Comparison of ENCODE assay signal across 8 cellular contexts in genomic region chr10:100303724-100304319, GRCh38. TPM values are rescaled to one million over a fixed set of nuclear protein-coding genes. Genes with fewer than 3 reads are reported as not detected.
DNase-seq lines count a peak whose midpoint lies in the region; ATAC-seq and TF ChIP-seq lines count a peak whose summit lies in the region.

No MANE protein-coding gene starts in this region.

- BruUV-seq in OCI-LY7 (replicated peaks; lab: Mats Ljungman, UMichigan): no TSS peak

- no peak for TF ChIP-seq EP300 in esophagus muscularis mucosa (IDR thresholded peaks at IDR 0.05)

- intact Hi-C loops in OCI-LY7 (cut with micrococcal nuclease; ENCODE audit: unreplicated experiment): loop anchor here (1.0 to 10.0 kb wide), 5 partner anchors 34 to 571 kb away; no protein-coding TSS in a partner anchor
- intact Hi-C loops in esophagus muscularis mucosa (cut with DNase I): no loop called here
- intact Hi-C loops in left ventricle myocardium superior (cut with micrococcal nuclease): no loop called here

- H3K4me3 ChIP-seq in AG09309 (ENCODE audit: control insufficient read depth, low read depth, low read length) (no peak overlapping the region), OCI-LY7 (ENCODE audit: low read depth, low read length, poor library complexity, severe bottlenecking) (no peak overlapping the region), esophagus muscularis mucosa (no peak overlapping the region)

- H3K27ac ChIP-seq in OCI-LY7 (ENCODE audit: low read depth, low read length, poor library complexity, severe bottlenecking) (no peak overlapping the region), esophagus muscularis mucosa (replicated peaks in 1 of 4) (no peak overlapping the region)

- DNase-seq in AG09309 (ENCODE audit: low read depth) (no peak), GM20000 (ENCODE audit: low spot score) (peak; percentile 49), OCI-LY7 (ENCODE audit: low spot score) (peak; percentile 50), esophagus muscularis mucosa (ENCODE audit: extremely low spot score) (no peak), retina (peak; percentile 13), HPDE6-E6E7 (ENCODE audit: extremely low spot score) (no peak), left ventricle myocardium superior (no peak)

- H3K4me1 ChIP-seq in OCI-LY7 (ENCODE audit: insufficient read depth, low read length, poor library complexity, severe bottlenecking): no peaks in the 10 kb centered on the region
- no peaks in the 10 kb centered on the region for H3K4me1 ChIP-seq in esophagus muscularis mucosa

- ATAC-seq in esophagus mucosa (no peak), left ventricle myocardium superior (no peak)

- H3K9me3 ChIP-seq in OCI-LY7 (ENCODE audit: low read length): no peaks in the 10 kb centered on the region
- H3K9me3 ChIP-seq in esophagus muscularis mucosa: peaks cover 0 to 6% (median 0%) of the 10 kb centered on the region in 4 donors

- H3K27me3 ChIP-seq in esophagus muscularis mucosa: peaks cover 0 to 47% (median 0%) of the 10 kb centered on the region in 4 donors

- H2AFZ ChIP-seq in OCI-LY7 (ENCODE audit: low read length): no peak overlapping the region

- TF ChIP-seq CTCF in AG09309 (IDR thresholded peaks at IDR 0.05; ENCODE audit: control insufficient read depth, insufficient read depth, low read depth, low read length, missing control alignments) (peak; percentile 63), GM20000 (IDR thresholded peaks at IDR 0.05; ENCODE audit: extremely low read depth, missing control alignments) (peak; percentile 70), OCI-LY7 (conservative IDR thresholded peaks at IDR 0.05; ENCODE audit: low read length) (peak; percentile 87), esophagus muscularis mucosa (IDR thresholded peaks at IDR 0.05) (peak; percentile 19 to 59 (median 34))

- no peaks in the 10 kb centered on the region for H3K79me2 ChIP-seq in OCI-LY7 (ENCODE audit: insufficient read depth, low read depth, low read length)

- CTCF ChIA-PET in OCI-LY7 (lab: Charles Lee; ENCODE audit: unreplicated experiment): interaction anchor here (0.6 to 1.3 kb wide), 2 partner anchors 128 to 129 kb away, joined by 3 read pairs; no protein-coding TSS in a partner anchor

- WGBS in esophagus muscularis mucosa: 30% methylated on average over 7 of the region's 7 CpGs

- TF ChIP-seq POLR2A in esophagus muscularis mucosa (IDR thresholded peaks at IDR 0.05; ENCODE audit: low read depth): no peak

- no peaks in the 10 kb centered on the region for H3K9me2 ChIP-seq in OCI-LY7 (ENCODE audit: insufficient read depth, low read length)

- H4K20me1 ChIP-seq in OCI-LY7 (ENCODE audit: insufficient read depth, low read length): no peaks in the 10 kb centered on the region

- no peaks in the 10 kb centered on the region for H3K36me3 ChIP-seq in OCI-LY7 (ENCODE audit: insufficient read depth, low read length)
- no peaks in the 10 kb centered on the region for H3K36me3 ChIP-seq in esophagus muscularis mucosa

- no peak overlapping the region for H3K4me2 ChIP-seq in OCI-LY7 (ENCODE audit: low read length)

- POLR2A ChIA-PET in OCI-LY7 (lab: Charles Lee): interaction anchor here (0.6 kb wide), 1 partner anchor 137 kb away, joined by 3 read pairs; no protein-coding TSS in a partner anchor

RNA-seq across cellular contexts. Expression of gene BLOC1S2, which starts 17.3 kb away (rescaled TPM):
- total RNA-seq in OCI-LY7 (2014; rRNA removed; shearing (Covaris generic)): 39.7 and 48.7 TPM in 2 replicates
- 45.3 and 54.8 TPM in 2 replicates for total RNA-seq in OCI-LY7 (2022)
- total RNA-seq in esophagus muscularis mucosa: 10 to 100 TPM; 11.2 to 23.4 (median 17.5) TPM
- 57.9 TPM for total RNA-seq in esophagus mucosa
- 18.2 TPM for total RNA-seq in left ventricle myocardium superior

RNA-seq across cellular contexts. Expression of gene PKD2L1, which starts 26.2 kb away (rescaled TPM):
- not detected in 2 replicates for total RNA-seq in OCI-LY7 (2014; rRNA removed; shearing (Covaris generic))
- total RNA-seq in OCI-LY7 (2022) (0.76 TPM in 1 of 2 replicates, not detected in the other), esophagus muscularis mucosa (not detected), esophagus mucosa (not detected), left ventricle myocardium superior (not detected)

RNA-seq across cellular contexts. Expression of gene CWF19L1, which starts 36.4 kb away (rescaled TPM):
- 47.8 and 48.2 TPM in 2 replicates for total RNA-seq in OCI-LY7 (2014; rRNA removed; shearing (Covaris generic))
- total RNA-seq in OCI-LY7 (2022): 48.6 and 51.0 TPM in 2 replicates
- 10 to 100 TPM; 11.6 to 16.4 (median 12.4) TPM for total RNA-seq in esophagus muscularis mucosa
- 16.5 TPM for total RNA-seq in esophagus mucosa
- 13.0 TPM for total RNA-seq in left ventricle myocardium superior

RNA-seq across cellular contexts. Expression of gene SCD, which starts 43.2 kb away (rescaled TPM):
- 66.1 and 76.8 TPM in 2 replicates for total RNA-seq in OCI-LY7 (2014; rRNA removed; shearing (Covaris generic))
- total RNA-seq in OCI-LY7 (2022): 291 and 327 TPM in 2 replicates
- 10 to 100 TPM in 1 of 4 donors, 1 to 10 TPM in 3; 7.1 to 16.8 (median 9.1) TPM for total RNA-seq in esophagus muscularis mucosa
- total RNA-seq in esophagus mucosa: 297 TPM
- total RNA-seq in left ventricle myocardium superior: 13.2 TPM

Comparison
In these comparisons a context has a peak if more than half of its experiments do, and no peak if none do; other contexts are left out.
1. DNase-seq: peak in GM20000 (single experiment), OCI-LY7 (single experiment) and retina (single experiment); none in AG09309 (single experiment), esophagus muscularis mucosa (single experiment), HPDE6-E6E7 (single experiment) and left ventricle myocardium superior (single experiment).
2. CTCF ChIP-seq: peak in every context shown above with its lines; median percentile 87 in OCI-LY7; 70 in GM20000; 63 in AG09309; 34 in esophagus muscularis mucosa.